ENCODE assay signal across 8 cellular contexts in the genomic region with DNA sequence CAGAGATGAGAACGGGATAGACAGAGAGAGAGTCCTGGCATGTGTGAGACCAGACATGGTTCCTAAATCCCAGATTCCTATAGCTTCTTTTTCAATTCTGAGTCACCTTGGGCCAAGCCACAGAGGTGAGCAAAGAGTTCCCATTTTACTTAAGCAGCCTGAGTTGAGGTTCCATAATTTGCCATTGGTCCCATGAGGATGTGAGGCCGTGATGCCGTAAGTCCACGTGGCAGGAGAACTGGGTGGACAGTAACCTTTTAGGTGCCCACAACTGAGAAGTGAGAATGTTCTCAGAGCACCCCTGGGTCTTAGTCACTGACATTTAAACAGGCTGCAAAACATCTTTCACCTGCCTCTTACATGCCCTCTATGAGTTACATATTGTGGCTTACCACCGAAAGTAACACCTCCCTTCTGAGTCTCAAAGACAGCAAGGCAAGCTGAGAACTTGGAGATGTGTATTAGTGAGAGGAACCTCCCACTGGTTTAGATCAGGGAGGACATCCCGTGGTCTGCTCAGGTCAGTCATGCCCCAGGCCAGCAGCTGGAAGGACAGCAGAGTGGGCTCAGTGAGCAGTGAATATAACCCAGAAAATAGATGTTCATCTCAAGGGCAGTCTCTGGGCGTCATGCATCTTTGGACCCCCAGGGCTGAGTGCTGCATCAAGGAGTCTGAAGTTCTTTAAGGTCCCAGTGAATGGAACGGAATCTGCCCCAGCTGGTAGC.
DNase-seq lines count a peak whose midpoint lies in the region; ATAC-seq and TF ChIP-seq lines count a peak whose summit lies in the region.

No MANE protein-coding gene starts in this region.

- POLR2A ChIA-PET in HEK293T (lab: Yijun Ruan, JAX) = interaction anchor here (0.9 kb wide), 1 partner anchor 123 kb away, joined by 3 read pairs; no protein-coding TSS in a partner anchor

- ATAC-seq in CD4-positive, CD25-positive, alpha-beta regulatory T cell (ENCODE audit: low read depth in 2 of 2) = peak; percentile 92 to 93
- ATAC-seq in GM21423 (IDR thresholded peaks at IDR 0.05; ENCODE audit: unreplicated experiment) = peak; percentile 88

- intact Hi-C loops in transverse colon (cut with DNase I; ENCODE audit: low total_unique reads) = loop anchor here (5.0 to 10.0 kb wide), 2 partner anchors 171 to 274 kb away; no protein-coding TSS in a partner anchor

- DNase-seq in CD4-positive, CD25-positive, alpha-beta regulatory T cell = peak; percentile 14 to 95 (median 78)
- DNase-seq in activated naive CD8-positive, alpha-beta T cell treated with anti-CD3 and anti-CD28 coated beads for 36 hours = peak; percentile 66
- DNase-seq in transverse colon (peak; percentile 46), HEK293T (ENCODE audit: extremely low spot score) (no peak), NCI-H510A (lab: John Stamatoyannopoulos, UW) (no peak), NCI-H510A treated with DMSO at 0.1 percent for 48 hours (lab: John Stamatoyannopoulos, UW) (no peak)

- no peak for TF ChIP-seq POLR2A in transverse colon (IDR thresholded peaks at IDR 0.05)

- H3K36me3 ChIP-seq in CD4-positive, CD25-positive, alpha-beta regulatory T cell (ENCODE audit: control insufficient read depth, insufficient read depth, low read length) = no peaks in the 10 kb centered on the region
- no peaks in the 10 kb centered on the region for H3K36me3 ChIP-seq in KMS-11 (ENCODE audit: insufficient read depth)
- H3K36me3 ChIP-seq in transverse colon = no peaks in the 10 kb centered on the region

- no peak for TF ChIP-seq CTCF in KMS-11 (conservative IDR thresholded peaks at IDR 0.05; ENCODE audit: low read depth, low read length)
- no peak for TF ChIP-seq CTCF in transverse colon (IDR thresholded peaks at IDR 0.05)

- H3K27me3 ChIP-seq in CD4-positive, CD25-positive, alpha-beta regulatory T cell (ENCODE audit: control insufficient read depth, insufficient read depth, low read length) = no peaks in the 10 kb centered on the region
- H3K27me3 ChIP-seq in KMS-11 (ENCODE audit: insufficient read depth, low read depth) (peaks cover 5% of the 10 kb centered on the region; the same call in 1 of the 2 replicates), transverse colon (no peaks in the 10 kb centered on the region)

- peaks cover 49% of the 10 kb centered on the region for H3K4me1 ChIP-seq in CD4-positive, CD25-positive, alpha-beta regulatory T cell (ENCODE audit: control insufficient read depth, insufficient read depth, low read length, poor library complexity, severe bottlenecking)
- peaks cover 49% of the 10 kb centered on the region for H3K4me1 ChIP-seq in KMS-11 (ENCODE audit: low read depth, poor library complexity, severe bottlenecking)
- peaks cover 9 to 32% (median 22%) of the 10 kb centered on the region in 4 donors for H3K4me1 ChIP-seq in transverse colon

- peak overlapping the region; percentile 45 for H3K4me2 ChIP-seq in KMS-11

- CTCF ChIA-PET in HEK293T (lab: Yijun Ruan, JAX) = interaction anchor here (0.5 to 2.5 kb wide), 2 partner anchors 162 to 275 kb away, joined by 3 to 6 read pairs; no protein-coding TSS in a partner anchor

- H3K4me3 ChIP-seq in CD4-positive, CD25-positive, alpha-beta regulatory T cell (ENCODE audit: low read depth, low read length) = peak overlapping the region; percentile 52
- H3K4me3 ChIP-seq in KMS-11 (IDR thresholded peaks at IDR 0.05; ENCODE audit: insufficient read depth, low read depth, low read length) (no peak overlapping the region), transverse colon (no peak overlapping the region)

- H3K9me3 ChIP-seq in CD4-positive, CD25-positive, alpha-beta regulatory T cell (ENCODE audit: control insufficient read depth in 2 of 2, low read length in 2 of 2) = no peaks in the 10 kb centered on the region
- H3K9me3 ChIP-seq in transverse colon = no peaks in the 10 kb centered on the region

- TF ChIP-seq EP300 in transverse colon (IDR thresholded peaks at IDR 0.05; ENCODE audit: low read depth) = no peak

- WGBS in transverse colon (ENCODE audit: low coverage in 1 of 2), 2 donors = 84 to 86% methylated on average over 3 to 8 of the region's 8 CpGs

- H3K27me3 Mint-ChIP-seq in CD4-positive, CD25-positive, alpha-beta regulatory T cell = peaks cover 5% of the 10 kb centered on the region
- no peaks in the 10 kb centered on the region for H3K27me3 Mint-ChIP-seq in activated naive CD8-positive, alpha-beta T cell treated with anti-CD3 and anti-CD28 coated beads for 36 hours

- no peaks in the 10 kb centered on the region for H3K36me3 Mint-ChIP-seq in CD4-positive, CD25-positive, alpha-beta regulatory T cell
- H3K36me3 Mint-ChIP-seq in activated naive CD8-positive, alpha-beta T cell treated with anti-CD3 and anti-CD28 coated beads for 36 hours = peaks cover 3% of the 10 kb centered on the region

- H3K79me2 ChIP-seq in KMS-11 (ENCODE audit: insufficient read depth, low read depth) = no peaks in the 10 kb centered on the region

- peaks cover 16 to 80% (median 44%) of the 10 kb centered on the region in 4 donors for H3K4me1 Mint-ChIP-seq in CD4-positive, CD25-positive, alpha-beta regulatory T cell
- H3K4me1 Mint-ChIP-seq in activated naive CD8-positive, alpha-beta T cell treated with anti-CD3 and anti-CD28 coated beads for 36 hours = peaks cover 50% of the 10 kb centered on the region

- peak overlapping the region; percentile 73 to 93 (median 86) for H3K4me3 Mint-ChIP-seq in CD4-positive, CD25-positive, alpha-beta regulatory T cell
- peak overlapping the region; percentile 67 for H3K4me3 Mint-ChIP-seq in activated naive CD8-positive, alpha-beta T cell treated with anti-CD3 and anti-CD28 coated beads for 36 hours

- in situ Hi-C loops in transverse colon (cut with MboI; ENCODE audit: low pct_ligation_motif_present in 1 of 4, low pct_unique_long_range_greater_than_20kb in 1 of 4, low sequenced_read_pairs in 3 of 4) = loop anchor here in 3 of 4 donors (5.0 to 25.0 kb wide), 3 partner anchors 271 to 561 kb away; no protein-coding TSS in a partner anchor

- H4K20me1 ChIP-seq in KMS-11 (ENCODE audit: insufficient read depth) = no peaks in the 10 kb centered on the region

- no peak overlapping the region for H3K9ac ChIP-seq in KMS-11

- peak overlapping the region; percentile 78 for H3K27ac ChIP-seq in CD4-positive, CD25-positive, alpha-beta regulatory T cell (ENCODE audit: insufficient read depth, low read length, poor library complexity, severe bottlenecking)
- H3K27ac ChIP-seq in KMS-11 (no peak overlapping the region), transverse colon (peak overlapping the region in 2 of 4 donors; percentile 72)

- H3K9me3 Mint-ChIP-seq in CD4-positive, CD25-positive, alpha-beta regulatory T cell = peaks cover 0 to 3% (median 0%) of the 10 kb centered on the region in 7 donors
- no peaks in the 10 kb centered on the region for H3K9me3 Mint-ChIP-seq in activated naive CD8-positive, alpha-beta T cell treated with anti-CD3 and anti-CD28 coated beads for 36 hours

- H2AFZ ChIP-seq in KMS-11 (ENCODE audit: low read depth) = no peak overlapping the region

- H3K27ac Mint-ChIP-seq in CD4-positive, CD25-positive, alpha-beta regulatory T cell = peak overlapping the region; percentile 97 to 100 (median 99)
- peak overlapping the region; percentile 98 for H3K27ac Mint-ChIP-seq in activated naive CD8-positive, alpha-beta T cell treated with anti-CD3 and anti-CD28 coated beads for 36 hours

TF ChIP-seq in HEK293T, 16 proteins besides CTCF, POLR2A, EP300 and RAD21:
- TF ChIP-seq ARNT (IDR thresholded peaks at IDR 0.05) = no peak
- no peak for TF ChIP-seq LEF1 (IDR thresholded peaks at IDR 0.05; ENCODE audit: borderline replicate concordance)
- TF ChIP-seq, protein P1, sequence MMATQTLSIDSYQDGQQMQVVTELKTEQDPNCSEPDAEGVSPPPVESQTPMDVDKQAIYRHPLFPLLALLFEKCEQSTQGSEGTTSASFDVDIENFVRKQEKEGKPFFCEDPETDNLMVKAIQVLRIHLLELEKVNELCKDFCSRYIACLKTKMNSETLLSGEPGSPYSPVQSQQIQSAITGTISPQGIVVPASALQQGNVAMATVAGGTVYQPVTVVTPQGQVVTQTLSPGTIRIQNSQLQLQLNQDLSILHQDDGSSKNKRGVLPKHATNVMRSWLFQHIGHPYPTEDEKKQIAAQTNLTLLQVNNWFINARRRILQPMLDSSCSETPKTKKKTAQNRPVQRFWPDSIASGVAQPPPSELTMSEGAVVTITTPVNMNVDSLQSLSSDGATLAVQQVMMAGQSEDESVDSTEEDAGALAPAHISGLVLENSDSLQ (IDR thresholded peaks at IDR 0.05) = no peak
- TF ChIP-seq ZNF384 (IDR thresholded peaks at IDR 0.05) = no peak
- no peak for TF ChIP-seq BHLHE40 (IDR thresholded peaks at IDR 0.05; ENCODE audit: borderline replicate concordance)
- TF ChIP-seq CTBP1 (IDR thresholded peaks at IDR 0.05; ENCODE audit: borderline replicate concordance) = no peak
- no peak for TF ChIP-seq FOXA1 (IDR thresholded peaks at IDR 0.05)
- TF ChIP-seq FOXK2 (IDR thresholded peaks at IDR 0.05) = no peak
- TF ChIP-seq HDGF (IDR thresholded peaks at IDR 0.05; ENCODE audit: borderline replicate concordance) = no peak
- TF ChIP-seq ELF4 (IDR thresholded peaks at IDR 0.05) = no peak
- TF ChIP-seq SP1 (IDR thresholded peaks at IDR 0.05) = no peak
- TF ChIP-seq FOXM1 (IDR thresholded peaks at IDR 0.05; ENCODE audit: borderline replicate concordance) = no peak
- TF ChIP-seq SUZ12 (IDR thresholded peaks at IDR 0.05) = no peak
- TF ChIP-seq TARDBP (IDR thresholded peaks at IDR 0.05) = no peak
- no peak for TF ChIP-seq NFRKB (IDR thresholded peaks at IDR 0.05)
- no peak for TF ChIP-seq L3MBTL2 (conservative IDR thresholded peaks at IDR 0.05)
TF ChIP-seq in HEK293T: peak in this region for 0.

Comparison
In these comparisons a context has a peak if more than half of its experiments do, and no peak if none do; other contexts are left out.
1. DNase-seq: peak in CD4-positive, CD25-positive, alpha-beta regulatory T cell (3 of 3), activated naive CD8-positive, alpha-beta T cell treated with anti-CD3 and anti-CD28 coated beads for 36 hours (single experiment) and transverse colon (single experiment); none in HEK293T (single experiment), NCI-H510A (single experiment) and NCI-H510A treated with DMSO at 0.1 percent for 48 hours (single experiment).